9 cellular contexts compared by ENCODE assay signal in genomic region chr1:29237906-29238600, GRCh38. TPM values are rescaled to one million over a fixed set of nuclear protein-coding genes. Genes with fewer than 3 reads are reported as not detected.
DNase-seq lines count a peak whose midpoint lies in the region; ATAC-seq lines count a peak whose summit lies in the region.
"Had no signal": no experiment of that assay in that cellular context is flagged by ENCODE, and none has a peak within 500 bp of the region (broad histone marks: within the 10 kb centered on the region; RNA-seq: fewer than 3 reads in every experiment).

No MANE protein-coding gene starts in this region.

- peak overlapping the region; percentile 79 for H3K4me3 Mint-ChIP-seq in activated T-helper 1 cell treated with anti-CD3 and anti-CD28 coated beads, Interleukin-12 subunit alpha, Interleukin-12 subunit beta, Interleukin-2, Interleukin-4 antibody, amounts not matched to agents 30 ng/mL and 10 ng/mL and 1 ng/mL, durations not matched to agents 14 hours and 24 hours and 36 hours

- peaks cover 56% of the 10 kb centered on the region for H3K27me3 Mint-ChIP-seq in activated T-helper 1 cell treated with anti-CD3 and anti-CD28 coated beads, Interleukin-12 subunit alpha, Interleukin-12 subunit beta, Interleukin-2, Interleukin-4 antibody, amounts not matched to agents 30 ng/mL and 10 ng/mL and 1 ng/mL, durations not matched to agents 14 hours and 24 hours and 36 hours (ENCODE audit: insufficient read depth)

- H3K27ac Mint-ChIP-seq in activated T-helper 1 cell treated with anti-CD3 and anti-CD28 coated beads, Interleukin-12 subunit alpha, Interleukin-12 subunit beta, Interleukin-2, Interleukin-4 antibody, amounts not matched to agents 30 ng/mL and 10 ng/mL and 1 ng/mL, durations not matched to agents 14 hours and 24 hours and 36 hours: peak overlapping the region; percentile 57

- peak; percentile 63 for DNase-seq in activated CD8-positive, alpha-beta memory T cell treated with anti-CD3 and anti-CD28 coated beads for 24 hours
- no peak for DNase-seq in activated CD8-positive, alpha-beta memory T cell treated with anti-CD3 and anti-CD28 coated beads, Interleukin-2, amount 50 U/mL, for 48 hours
- DNase-seq in activated T-helper 1 cell treated with anti-CD3 and anti-CD28 coated beads, Interleukin-12 subunit alpha, Interleukin-12 subunit beta, Interleukin-2, Interleukin-4 antibody, amounts not matched to agents 30 ng/mL and 10 ng/mL and 1 ng/mL, durations not matched to agents 14 hours and 24 hours and 36 hours (ENCODE audit: low spot score): no peak
- peak; percentile 84 for DNase-seq in cardiac septum (ENCODE audit: low spot score)
- peak; percentile 88 for DNase-seq in posterior vena cava (ENCODE audit: low spot score)
- no peak for DNase-seq in germinal center (ENCODE audit: low spot score)
- DNase-seq in OCI-M2 (lab: John Stamatoyannopoulos, UW; ENCODE audit: unreplicated experiment): no peak

- H3K36me3 Mint-ChIP-seq in activated T-helper 1 cell treated with anti-CD3 and anti-CD28 coated beads, Interleukin-12 subunit alpha, Interleukin-12 subunit beta, Interleukin-2, Interleukin-4 antibody, amounts not matched to agents 30 ng/mL and 10 ng/mL and 1 ng/mL, durations not matched to agents 14 hours and 24 hours and 36 hours (ENCODE audit: low read depth): peaks cover 1% of the 10 kb centered on the region

- peaks cover 13% of the 10 kb centered on the region for H3K4me1 Mint-ChIP-seq in activated T-helper 1 cell treated with anti-CD3 and anti-CD28 coated beads, Interleukin-12 subunit alpha, Interleukin-12 subunit beta, Interleukin-2, Interleukin-4 antibody, amounts not matched to agents 30 ng/mL and 10 ng/mL and 1 ng/mL, durations not matched to agents 14 hours and 24 hours and 36 hours (ENCODE audit: low read depth)

- intact Hi-C loops in activated T-helper 1 cell treated with anti-CD3 and anti-CD28 coated beads, Interleukin-12 subunit alpha, Interleukin-12 subunit beta, Interleukin-2, Interleukin-4 antibody, amounts not matched to agents 30 ng/mL and 10 ng/mL and 1 ng/mL, durations not matched to agents 14 hours and 24 hours and 36 hours (cut with micrococcal nuclease): loop anchor here (2.0 to 10.0 kb wide), 6 partner anchors 103 to 1547 kb away; no protein-coding TSS in a partner anchor
- intact Hi-C loops in cardiac septum (cut with DNase I): loop anchor here (2.0 to 10.0 kb wide), 7 partner anchors 104 to 1471 kb away; no protein-coding TSS in a partner anchor
- intact Hi-C loops in posterior vena cava (cut with DNase I): loop anchor here (5.0 to 10.0 kb wide), 2 partner anchors 1467 to 1469 kb away; no protein-coding TSS in a partner anchor

- no peak for ATAC-seq in GM18519 (IDR thresholded peaks at IDR 0.05; ENCODE audit: low FRiP score, unreplicated experiment)

- no peaks in the 10 kb centered on the region for H3K9me3 Mint-ChIP-seq in activated T-helper 1 cell treated with anti-CD3 and anti-CD28 coated beads, Interleukin-12 subunit alpha, Interleukin-12 subunit beta, Interleukin-2, Interleukin-4 antibody, amounts not matched to agents 30 ng/mL and 10 ng/mL and 1 ng/mL, durations not matched to agents 14 hours and 24 hours and 36 hours
- H3K9me3 Mint-ChIP-seq: activated naive CD4-positive, alpha-beta T cell treated with anti-CD3 and anti-CD28 coated beads, Interleukin-2, amount 50 U/mL, for 72 hours had no signal

RNA-seq across cellular contexts. Expression of gene PTPRU, which starts 1.7 kb away (rescaled TPM):
- 0.67 and 0.76 TPM in 2 replicates for total RNA-seq in activated T-helper 1 cell treated with anti-CD3 and anti-CD28 coated beads, Interleukin-12 subunit alpha, Interleukin-12 subunit beta, Interleukin-2, Interleukin-4 antibody, amounts not matched to agents 30 ng/mL and 10 ng/mL and 1 ng/mL, durations not matched to agents 14 hours and 24 hours and 36 hours
- total RNA-seq in cardiac septum (6.6 TPM), posterior vena cava (10 to 100 TPM; 12.3 to 16.5 TPM)

RNA-seq across cellular contexts. Expression of gene MECR, which starts 7.3 kb away (rescaled TPM):
- 34.5 and 36.4 TPM in 2 replicates for total RNA-seq in activated T-helper 1 cell treated with anti-CD3 and anti-CD28 coated beads, Interleukin-12 subunit alpha, Interleukin-12 subunit beta, Interleukin-2, Interleukin-4 antibody, amounts not matched to agents 30 ng/mL and 10 ng/mL and 1 ng/mL, durations not matched to agents 14 hours and 24 hours and 36 hours
- total RNA-seq in cardiac septum: 29.9 TPM
- total RNA-seq in posterior vena cava: 10 to 100 TPM; 13.9 to 20.0 TPM

RNA-seq across cellular contexts. Expression of gene SRSF4, which starts 56.4 kb away (rescaled TPM):
- total RNA-seq in activated T-helper 1 cell treated with anti-CD3 and anti-CD28 coated beads, Interleukin-12 subunit alpha, Interleukin-12 subunit beta, Interleukin-2, Interleukin-4 antibody, amounts not matched to agents 30 ng/mL and 10 ng/mL and 1 ng/mL, durations not matched to agents 14 hours and 24 hours and 36 hours: 129 and 135 TPM in 2 replicates
- total RNA-seq in cardiac septum: 54.8 TPM
- total RNA-seq in posterior vena cava: 10 to 100 TPM; 62.9 to 77.8 TPM

Comparison
In these comparisons a context has a peak if more than half of its experiments do, and no peak if none do; other contexts are left out.
1. DNase-seq: peak in activated CD8-positive, alpha-beta memory T cell treated with anti-CD3 and anti-CD28 coated beads for 24 hours (single experiment), cardiac septum (single experiment) and posterior vena cava (single experiment); none in activated CD8-positive, alpha-beta memory T cell treated with anti-CD3 and anti-CD28 coated beads, Interleukin-2, amount 50 U/mL, for 48 hours (single experiment), activated T-helper 1 cell treated with anti-CD3 and anti-CD28 coated beads, Interleukin-12 subunit alpha, Interleukin-12 subunit beta, Interleukin-2, Interleukin-4 antibody, amounts not matched to agents 30 ng/mL and 10 ng/mL and 1 ng/mL, durations not matched to agents 14 hours and 24 hours and 36 hours (single experiment), germinal center (single experiment) and OCI-M2 (single experiment).